ENCODE assay signal across 8 cellular contexts in genomic region chr14:76958975-76959710, GRCh38.
DNase-seq lines count a peak whose midpoint lies in the region; ATAC-seq and TF ChIP-seq lines count a peak whose summit lies in the region.

No MANE protein-coding gene starts in this region.

- RAD21 ChIA-PET in HCT116 (lab: Charles Lee; ENCODE audit: low non-redundant PET in 1 of 2, low total read pairs in 2 of 2, uncharacterized antibody in 2 of 2, unreplicated experiment in 2 of 2): interaction anchor here in 1 of 2 experiments (0.6 to 1.0 kb wide), 2 partner anchors 12 to 66 kb away, joined by 6 to 7 read pairs; no protein-coding TSS in a partner anchor

- TF ChIP-seq RAD21 in HCT116 (IDR thresholded peaks at IDR 0.05; ENCODE audit: low read depth): no peak

- no peak overlapping the region for H3K27ac Mint-ChIP-seq in glutamatergic neuron (ENCODE audit: unreplicated experiment)

- H4K20me1 ChIP-seq in HCT116 (ENCODE audit: insufficient read depth): no peaks in the 10 kb centered on the region

- TF ChIP-seq CTCF in GM10248 (IDR thresholded peaks at IDR 0.05; ENCODE audit: control extremely low read depth, extremely low read depth, low read depth, missing control alignments) (no peak), HCT116 (IDR thresholded peaks at IDR 0.05 in 2 of 3, conservative IDR thresholded peaks at IDR 0.05 in 1 of 3; ENCODE audit: borderline replicate concordance in 1 of 3, insufficient read depth in 1 of 3, low read depth in 2 of 3, low read length in 2 of 3) (no peak), uterus (IDR thresholded peaks at IDR 0.05) (no peak), glutamatergic neuron (IDR thresholded peaks at IDR 0.05; ENCODE audit: partially characterized antibody, unreplicated experiment) (no peak)

- H3K79me2 ChIP-seq in HCT116 (ENCODE audit: insufficient read depth, low read length): no peaks in the 10 kb centered on the region

- H3K4me3 ChIP-seq in HCT116 (replicated peaks in 1 of 2; ENCODE audit: low read depth in 1 of 2, low read length in 2 of 2) (peak overlapping the region in 1 of 2 experiments; percentile 29; a peak in 1 of 4 replicates), right cardiac atrium (ENCODE audit: low read length) (no peak overlapping the region), uterus (no peak overlapping the region)

- H3K4me2 ChIP-seq in HCT116 (ENCODE audit: low read length): peak overlapping the region; percentile 93

- no peak for TF ChIP-seq POLR2A in HCT116 (IDR thresholded peaks at IDR 0.05; ENCODE audit: borderline replicate concordance, extremely low read depth, insufficient read depth, insufficient read length)
- TF ChIP-seq POLR2A in uterus (IDR thresholded peaks at IDR 0.05): no peak

- peaks cover 18% of the 10 kb centered on the region for H3K9me3 Mint-ChIP-seq in glutamatergic neuron (ENCODE audit: unreplicated experiment)

- H3K4me1 ChIP-seq in HCT116 (ENCODE audit: control insufficient read depth in 1 of 2, insufficient read depth in 2 of 2, low read length in 2 of 2) (peaks cover 89 to 97% of the 10 kb centered on the region in 2 experiments), right cardiac atrium (ENCODE audit: control insufficient read depth, insufficient read depth, low read length) (peaks cover 6% of the 10 kb centered on the region), uterus (peaks cover 0 to 18% of the 10 kb centered on the region in 2 donors)

- H3K4me3 Mint-ChIP-seq in glutamatergic neuron (ENCODE audit: unreplicated experiment): no peak overlapping the region

- H3K36me3 Mint-ChIP-seq in glutamatergic neuron (ENCODE audit: unreplicated experiment): no peaks in the 10 kb centered on the region

- CTCF ChIA-PET in GM10248 (lab: Yijun Ruan, JAX): interaction anchor here (1.0 to 2.1 kb wide), 6 partner anchors 10 to 135 kb away, joined by 3 to 6 read pairs (median 3); no protein-coding TSS in a partner anchor
- CTCF ChIA-PET in HCT116 (lab: Charles Lee): no interaction called here

- H3K27ac ChIP-seq in HCT116 (ENCODE audit: low read depth, low read length) (peak overlapping the region; percentile 100), right cardiac atrium (ENCODE audit: low read length) (peak overlapping the region; percentile 91), uterus (peak overlapping the region; percentile 86 to 92)

- 71% methylated on average over 8 of the region's 8 CpGs for WGBS in right cardiac atrium

- peaks cover 32% of the 10 kb centered on the region for H3K4me1 Mint-ChIP-seq in glutamatergic neuron (ENCODE audit: low read depth, unreplicated experiment)

- intact Hi-C loops in HCT116 (cut with micrococcal nuclease) (loop anchor here (5.0 kb wide), 1 partner anchor 83 kb away; no protein-coding TSS in a partner anchor), right cardiac atrium (cut with DNase I) (loop anchor here in 3 of 4 donors (5.0 kb wide), 2 partner anchors 42 to 68 kb away; partner anchors contain the start of gene IRF2BPL (in 3 of the 3)), uterus (cut with DNase I; ENCODE audit: low total_unique reads) (no loop called here), sciatic nerve (cut with DNase I) (no loop called here)

- H2AFZ ChIP-seq in HCT116 (ENCODE audit: low read depth, low read length, poor library complexity, severe bottlenecking): no peak overlapping the region

- no peaks in the 10 kb centered on the region for H3K9me2 ChIP-seq in HCT116 (ENCODE audit: insufficient read depth)

- no peaks in the 10 kb centered on the region for H3K27me3 ChIP-seq in HCT116 (ENCODE audit: insufficient read depth, low read length)
- no peaks in the 10 kb centered on the region for H3K27me3 ChIP-seq in right cardiac atrium (ENCODE audit: control insufficient read depth, insufficient read depth)
- no peaks in the 10 kb centered on the region for H3K27me3 ChIP-seq in uterus

- DNase-seq in GM10248 (ENCODE audit: extremely low spot score) (peak; percentile 62), HCT116 (ENCODE audit: low read depth, low spot score) (peak; percentile 64), SW480 (ENCODE audit: low spot score) (peak; percentile 78), right cardiac atrium (peak in 1 of 3 donors; percentile 59), uterus (peak in 1 of 2 donors; percentile 76), glutamatergic neuron (no peak), sciatic nerve (ENCODE audit: low spot score) (no peak)

- POLR2A ChIA-PET in GM10248 (lab: Yijun Ruan, JAX): no interaction called here
- POLR2A ChIA-PET in HCT116 (lab: Charles Lee): interaction anchor here (0.8 to 1.6 kb wide), 5 partner anchors 9 to 64 kb away, joined by 3 to 4 read pairs (median 3); no protein-coding TSS in a partner anchor

- H3K27me3 Mint-ChIP-seq in glutamatergic neuron (ENCODE audit: unreplicated experiment): peaks cover 8% of the 10 kb centered on the region

- H3K36me3 ChIP-seq in HCT116 (ENCODE audit: control insufficient read depth in 1 of 2, insufficient read depth in 2 of 2, low read length in 2 of 2): no peaks in the 10 kb centered on the region
- H3K36me3 ChIP-seq in uterus: no peaks in the 10 kb centered on the region

- BruUV-seq in HCT116 (replicated peaks; lab: Mats Ljungman, UMichigan): no TSS peak

- H3K9ac ChIP-seq in HCT116 (ENCODE audit: low read length): peak overlapping the region; percentile 78

- peak; percentile 15; the same call in 1 of the 2 replicates for ATAC-seq in HCT116
- peak; percentile 25 to 37 for ATAC-seq in right cardiac atrium
- ATAC-seq in GM21723 (IDR thresholded peaks at IDR 0.05; ENCODE audit: unreplicated experiment): no peak
- ATAC-seq in sciatic nerve: no peak

- H3K9me3 ChIP-seq in HCT116 (ENCODE audit: control insufficient read depth in 1 of 2, insufficient read depth in 1 of 2, low read depth in 1 of 2, low read length in 2 of 2) (no peaks in the 10 kb centered on the region), right cardiac atrium (ENCODE audit: control insufficient read depth, low read length) (no peaks in the 10 kb centered on the region), uterus (no peaks in the 10 kb centered on the region)

TF ChIP-seq in HCT116, 20 proteins besides CTCF, POLR2A, EP300 and RAD21:
- TF ChIP-seq ZBTB33 (IDR thresholded peaks at IDR 0.05; ENCODE audit: extremely low read depth, insufficient replicate concordance, low read length): no peak
- peak; percentile 59 for TF ChIP-seq POLR2AphosphoS5 (IDR thresholded peaks at IDR 0.05; ENCODE audit: low read depth, low read length)
- no peak for TF ChIP-seq ATF3 (IDR thresholded peaks at IDR 0.05)
- peak; percentile 39 for TF ChIP-seq TCF7L2 (IDR thresholded peaks at IDR 0.05; ENCODE audit: borderline replicate concordance, extremely low read depth, insufficient read depth, insufficient read length)
- TF ChIP-seq FOSL1 (IDR thresholded peaks at IDR 0.05; ENCODE audit: low read depth): no peak
- no peak for TF ChIP-seq CBX3 (IDR thresholded peaks at IDR 0.05; ENCODE audit: low read depth)
- no peak for TF ChIP-seq ZNF274 (IDR thresholded peaks at IDR 0.05; ENCODE audit: low read depth, low read length)
- TF ChIP-seq CEBPB (IDR thresholded peaks at IDR 0.05; ENCODE audit: low read depth): no peak
- no peak for TF ChIP-seq ELF1 (IDR thresholded peaks at IDR 0.05; ENCODE audit: borderline replicate concordance, low read depth)
- TF ChIP-seq ZFX (IDR thresholded peaks at IDR 0.05): peak; percentile 25; the same call in 1 of the 2 replicates

Comparison
In these comparisons a context has a peak if more than half of its experiments do, and no peak if none do; other contexts are left out.
1. DNase-seq: peak in GM10248 (single experiment), HCT116 (single experiment) and SW480 (single experiment); none in glutamatergic neuron (single experiment) and sciatic nerve (single experiment).
2. ATAC-seq: peak in HCT116 (single experiment) and right cardiac atrium (2 of 2); none in GM21723 (single experiment) and sciatic nerve (single experiment).
3. intact Hi-C loops: an anchor here in HCT116 (5.0 kb wide) and right cardiac atrium (5.0 kb wide); none called in uterus and sciatic nerve.
4. Peak in every context shown above with its lines, with median percentiles within 50 percentile points of each other: H3K27ac ChIP-seq.